ENCODE assay signal across 8 cellular contexts in the genomic region with DNA sequence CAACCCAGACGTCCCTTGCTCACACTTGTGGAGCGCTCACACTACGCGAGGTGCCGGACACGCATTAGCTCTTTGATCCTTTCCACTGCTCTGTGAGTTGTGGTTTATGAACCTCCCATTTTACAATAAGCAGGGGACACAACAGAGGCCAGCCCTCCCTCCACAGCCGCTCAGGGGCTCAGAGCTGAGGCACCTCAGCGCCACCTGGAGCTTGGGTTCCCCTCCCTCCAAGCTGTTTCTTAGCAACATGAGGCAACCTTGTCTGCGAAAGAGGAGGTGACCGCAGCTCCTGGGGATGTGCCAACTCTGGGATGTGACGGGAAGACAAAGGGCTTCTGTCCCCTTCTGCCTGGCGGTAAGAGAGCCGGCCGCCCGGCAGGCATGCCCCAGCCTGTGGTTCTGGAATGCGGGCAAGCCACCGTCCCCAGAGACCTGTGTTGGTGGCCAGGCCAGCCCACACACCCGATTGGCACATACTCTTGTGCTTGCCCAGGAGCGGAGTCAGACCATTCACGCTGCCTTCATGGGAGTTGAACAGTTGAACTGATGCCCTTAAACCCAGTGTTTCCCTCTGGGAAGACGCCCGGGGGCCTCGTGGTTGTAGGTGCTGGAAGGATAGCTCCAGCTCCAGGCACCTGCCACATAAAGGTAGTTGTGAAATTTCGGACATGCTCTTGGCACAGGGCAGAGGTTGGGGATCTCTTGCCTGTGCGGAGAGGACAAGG.
DNase-seq lines count a peak whose midpoint lies in the region; ATAC-seq lines count a peak whose summit lies in the region.

No MANE protein-coding gene starts in this region.

- no peak for ATAC-seq in central memory CD8-positive, alpha-beta T cell (replicated peaks; ENCODE audit: extremely low read depth, poor library complexity, severe bottlenecking)
- ATAC-seq in memory B cell (ENCODE audit: low read depth) (peak; percentile 35), GM19463 (IDR thresholded peaks at IDR 0.05; ENCODE audit: unreplicated experiment) (no peak), GM21360 (IDR thresholded peaks at IDR 0.05; ENCODE audit: unreplicated experiment) (no peak)

- DNase-seq in DMS153 treated with DMSO at 0.1 percent for 48 hours (lab: John Stamatoyannopoulos, UW; ENCODE audit: unreplicated experiment) (peak; percentile 93), MV-4-11 (lab: John Stamatoyannopoulos, UW) (peak; percentile 85), SHP77 treated with DMSO at 0.1 percent for 48 hours (lab: John Stamatoyannopoulos, UW) (peak; percentile 90), memory B cell (ENCODE audit: low spot score in 2 of 2) (no peak), iPS-NIHi7 (ENCODE audit: extremely low spot score) (no peak)
- no peak for DNase-seq in central memory CD8-positive, alpha-beta T cell (ENCODE audit: low spot score in 2 of 2)

- H3K36me3 Mint-ChIP-seq in central memory CD8-positive, alpha-beta T cell (ENCODE audit: insufficient read depth): peaks cover 4% of the 10 kb centered on the region
- no peaks in the 10 kb centered on the region for H3K36me3 Mint-ChIP-seq in memory B cell

- H3K4me1 Mint-ChIP-seq in central memory CD8-positive, alpha-beta T cell: peaks cover 57% of the 10 kb centered on the region
- H3K4me1 Mint-ChIP-seq in memory B cell: peaks cover 41% of the 10 kb centered on the region

- H3K4me3 Mint-ChIP-seq in central memory CD8-positive, alpha-beta T cell: peak overlapping the region; percentile 42
- no peak overlapping the region for H3K4me3 Mint-ChIP-seq in memory B cell

- H3K27me3 Mint-ChIP-seq in central memory CD8-positive, alpha-beta T cell: no peaks in the 10 kb centered on the region
- H3K27me3 Mint-ChIP-seq in memory B cell: no peaks in the 10 kb centered on the region

- H3K27ac Mint-ChIP-seq in central memory CD8-positive, alpha-beta T cell (ENCODE audit: low read depth): no peak overlapping the region
- H3K27ac Mint-ChIP-seq in memory B cell: no peak overlapping the region

- H3K9me3 Mint-ChIP-seq in central memory CD8-positive, alpha-beta T cell: no peaks in the 10 kb centered on the region
- H3K9me3 Mint-ChIP-seq in memory B cell: no peaks in the 10 kb centered on the region

Comparison
In these comparisons a context has a peak if more than half of its experiments do, and no peak if none do; other contexts are left out.
1. DNase-seq: peak in DMS153 treated with DMSO at 0.1 percent for 48 hours (single experiment), MV-4-11 (single experiment) and SHP77 treated with DMSO at 0.1 percent for 48 hours (single experiment); none in central memory CD8-positive, alpha-beta T cell (0 of 2), memory B cell (0 of 2) and iPS-NIHi7 (single experiment).